In genomic region chr14:75667099-75667498, GRCh38 we compare ENCODE assay signal across 28 cellular contexts. TPM values are rescaled to one million over a fixed set of nuclear protein-coding genes. Genes with fewer than 3 reads are reported as not detected.
DNase-seq lines count a peak whose midpoint lies in the region; ATAC-seq and TF ChIP-seq lines count a peak whose summit lies in the region.
"Had no signal": no experiment of that assay in that cellular context is flagged by ENCODE, and none has a peak within 500 bp of the region (broad histone marks: within the 10 kb centered on the region; RNA-seq: fewer than 3 reads in every experiment).

No MANE protein-coding gene starts in this region.

- intact Hi-C loops in Right ventricle myocardium superior (cut with DNase I) = no loop called here
- intact Hi-C loops in cardiac septum (cut with DNase I) = no loop called here

- ATAC-seq in Right ventricle myocardium superior (ENCODE audit: poor library complexity) (peak; percentile 74), HG03565 (IDR thresholded peaks at IDR 0.05; ENCODE audit: unreplicated experiment) (no peak)
- no peak for ATAC-seq in stimulated activated naive B cell treated with anti-CD40 and anti-IgM and Interleukin-4, amounts not matched to agents 10 μg/mL and 1 μg/mL and 100 μg/mL, for 72 hours (replicated peaks)
- ATAC-seq: A549; activated CD4-positive, alpha-beta T cell treated with anti-CD3 and anti-CD28 coated beads for 36 hours; activated naive CD4-positive, alpha-beta T cell treated with anti-CD3 and anti-CD28 coated beads, Interleukin-2, amount 50 U/mL, for 72 hours; stimulated activated memory B cell treated with anti-CD40 and anti-IgM and Interleukin-4, amounts not matched to agents 10 μg/mL and 1 μg/mL and 100 μg/mL, for 72 hours had no signal

- no peak for TF ChIP-seq CTCF in GM10266 (IDR thresholded peaks at IDR 0.05; ENCODE audit: control insufficient read depth, insufficient read depth, low read depth, missing control alignments)

- H3K36me3 Mint-ChIP-seq in stimulated activated naive B cell treated with anti-CD40 and anti-IgM and Interleukin-4, amounts not matched to agents 10 μg/mL and 1 μg/mL and 100 μg/mL, for 72 hours = peaks cover 27 to 52% of the 10 kb centered on the region in 2 donors

- DNase-seq in Right ventricle myocardium superior (no peak), cardiac septum (ENCODE audit: low spot score) (no peak), lung microvascular endothelial cell (ENCODE audit: low read depth in 2 of 2) (peak; percentile 53 to 58), DMS53 (lab: John Stamatoyannopoulos, UW) (no peak), GM10266 (ENCODE audit: extremely low spot score) (no peak)
- no peak for DNase-seq in stimulated activated naive B cell treated with anti-CD40 and anti-IgM and Interleukin-4, amounts not matched to agents 10 μg/mL and 1 μg/mL and 100 μg/mL, for 72 hours
- DNase-seq: activated CD4-positive, alpha-beta T cell treated with anti-CD3 and anti-CD28 coated beads for 36 hours; activated CD8-positive, alpha-beta memory T cell treated with anti-CD3 and anti-CD28 coated beads for 24 hours; activated T-cell treated with anti-CD3 and anti-CD28 coated beads for 4 hours; AML-193; CD4-positive, alpha-beta T cell; colonic mucosa; kidney; NCI-H1092; NCI-H2029 treated with DMSO at 0.1 percent for 48 hours; NCI-H82; nephron progenitor cell; SJCRH30; stimulated activated CD4-positive, alpha-beta T cell treated with anti-CD3 and anti-CD28 coated beads, Interleukin-15, amount 100 ng/mL, for 24 hours; SW 1271; testis had no signal

- H3K4me1 Mint-ChIP-seq in stimulated activated naive B cell treated with anti-CD40 and anti-IgM and Interleukin-4, amounts not matched to agents 10 μg/mL and 1 μg/mL and 100 μg/mL, for 72 hours = peaks cover 0 to 1% of the 10 kb centered on the region in 2 donors
- H3K4me1 Mint-ChIP-seq: stimulated activated memory B cell treated with anti-CD40 and anti-IgM and Interleukin-4, amounts not matched to agents 10 μg/mL and 1 μg/mL and 100 μg/mL, for 72 hours had no signal

- no peak overlapping the region for H3K27ac Mint-ChIP-seq in stimulated activated naive B cell treated with anti-CD40 and anti-IgM and Interleukin-4, amounts not matched to agents 10 μg/mL and 1 μg/mL and 100 μg/mL, for 72 hours
- H3K27ac Mint-ChIP-seq: activated CD4-positive, alpha-beta T cell treated with anti-CD3 and anti-CD28 coated beads for 36 hours; activated naive CD4-positive, alpha-beta T cell treated with anti-CD3 and anti-CD28 coated beads, Interleukin-2, amount 50 U/mL, for 72 hours; activated T-helper 2 cell treated with anti-CD3 and anti-CD28 coated beads, Interferon-gamma antibody, Interleukin-2, Interleukin-4, amounts not matched to agents 10 μg/mL and 5 μg/mL and 100 μg/mL, durations not matched to agents 14 hours and 24 hours and 36 hours; CD4-positive, alpha-beta T cell; nephron progenitor cell; stimulated activated memory B cell treated with anti-CD40 and anti-IgM and Interleukin-4, amounts not matched to agents 10 μg/mL and 1 μg/mL and 100 μg/mL, for 72 hours had no signal

- H3K27me3 Mint-ChIP-seq in stimulated activated naive B cell treated with anti-CD40 and anti-IgM and Interleukin-4, amounts not matched to agents 10 μg/mL and 1 μg/mL and 100 μg/mL, for 72 hours = no peaks in the 10 kb centered on the region
- H3K27me3 Mint-ChIP-seq: activated CD4-positive, alpha-beta T cell treated with anti-CD3 and anti-CD28 coated beads for 36 hours; CD4-positive, alpha-beta T cell; stimulated activated memory B cell treated with anti-CD40 and anti-IgM and Interleukin-4, amounts not matched to agents 10 μg/mL and 1 μg/mL and 100 μg/mL, for 72 hours had no signal

- H3K9me3 Mint-ChIP-seq in stimulated activated naive B cell treated with anti-CD40 and anti-IgM and Interleukin-4, amounts not matched to agents 10 μg/mL and 1 μg/mL and 100 μg/mL, for 72 hours = peaks cover 0 to 4% of the 10 kb centered on the region in 2 donors
- H3K9me3 Mint-ChIP-seq: activated naive CD4-positive, alpha-beta T cell treated with anti-CD3 and anti-CD28 coated beads, Interleukin-2, amount 50 U/mL, for 72 hours; activated T-helper 2 cell treated with anti-CD3 and anti-CD28 coated beads, Interferon-gamma antibody, Interleukin-2, Interleukin-4, amounts not matched to agents 10 μg/mL and 5 μg/mL and 100 μg/mL, durations not matched to agents 14 hours and 24 hours and 36 hours; CD4-positive, alpha-beta T cell; nephron progenitor cell had no signal

- no peak overlapping the region for H3K4me3 Mint-ChIP-seq in stimulated activated naive B cell treated with anti-CD40 and anti-IgM and Interleukin-4, amounts not matched to agents 10 μg/mL and 1 μg/mL and 100 μg/mL, for 72 hours
- H3K4me3 Mint-ChIP-seq: activated CD4-positive, alpha-beta T cell treated with anti-CD3 and anti-CD28 coated beads for 36 hours; CD4-positive, alpha-beta T cell; nephron progenitor cell; stimulated activated memory B cell treated with anti-CD40 and anti-IgM and Interleukin-4, amounts not matched to agents 10 μg/mL and 1 μg/mL and 100 μg/mL, for 72 hours had no signal

- peak overlapping the region; percentile 52 for H3K27ac ChIP-seq in cingulate gyrus (ENCODE audit: low read depth, low read length)
- H3K27ac ChIP-seq: A549, breast epithelium, colonic mucosa, SJCRH30, testis had no signal

RNA-seq across cellular contexts. Expression of gene TTLL5, which starts 6.1 kb away (rescaled TPM):
- total RNA-seq in Right ventricle myocardium superior (15.1 TPM), cardiac septum (17.5 TPM), lung microvascular endothelial cell (20.0 and 20.4 TPM in 2 replicates)

RNA-seq across cellular contexts. Expression of gene ERG28, which starts 6.4 kb away (rescaled TPM):
- 5.9 TPM for total RNA-seq in Right ventricle myocardium superior
- total RNA-seq in cardiac septum = 7.5 TPM
- total RNA-seq in lung microvascular endothelial cell = 5.0 TPM in 2 replicates

Comparison
In these comparisons a context has a peak if more than half of its experiments do, and no peak if none do; other contexts are left out.
1. DNase-seq: peak in lung microvascular endothelial cell (2 of 2); none in Right ventricle myocardium superior (single experiment), cardiac septum (single experiment), stimulated activated naive B cell treated with anti-CD40 and anti-IgM and Interleukin-4, amounts not matched to agents 10 μg/mL and 1 μg/mL and 100 μg/mL, for 72 hours (single experiment), DMS53 (single experiment) and GM10266 (single experiment).